Comparison of ENCODE assay signal across 19 cellular contexts in the genomic region with DNA sequence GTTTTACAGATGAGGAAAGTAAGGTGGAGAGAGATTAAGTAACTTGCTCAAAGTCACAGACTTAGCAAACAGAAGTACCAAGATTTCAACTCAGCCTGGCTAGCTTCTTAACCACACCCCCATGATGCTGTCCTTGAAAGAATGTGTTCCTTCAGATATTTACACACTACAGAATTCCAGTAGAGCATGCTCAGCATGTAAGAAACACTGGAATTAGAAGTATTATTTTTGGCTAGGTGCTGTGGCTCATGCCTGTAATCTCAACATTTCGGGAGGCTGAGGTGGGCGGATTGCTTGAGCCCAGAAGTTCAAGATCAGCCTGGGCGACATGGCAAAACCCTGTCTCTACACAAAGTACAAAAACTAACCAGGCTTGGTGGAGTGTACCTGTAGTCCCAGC.
A peak's percentile ranks its signal among the peaks of the same experiment; 100 is the strongest.
DNase-seq lines count a peak whose midpoint lies in the region; ATAC-seq, FAIRE-seq and TF ChIP-seq lines count a peak whose summit lies in the region.
"Had no signal": no experiment of that assay in that cellular context is flagged by ENCODE, and none has a peak within 500 bp of the region (broad histone marks: within the 10 kb centered on the region; RNA-seq: fewer than 3 reads in every experiment).

No MANE protein-coding gene starts in this region.

- no peaks in the 10 kb centered on the region for H3K27me3 Mint-ChIP-seq in astrocyte (ENCODE audit: low read depth, unreplicated experiment)
- H3K27me3 Mint-ChIP-seq: activated CD8-positive, alpha-beta T cell treated with anti-CD3 and anti-CD28 coated beads for 36 hours; CD4-positive, alpha-beta memory T cell; stimulated activated naive CD8-positive, alpha-beta T cell treated with anti-CD3 and anti-CD28 coated beads, Interleukin-15, Interleukin-2, amounts not matched to agents 100 ng/mL and 50 ng/mL, for 24 hours had no signal

- H3K9me2 ChIP-seq in GM23248 (ENCODE audit: insufficient read depth) (no peaks in the 10 kb centered on the region), MM.1S (replicated peaks; ENCODE audit: insufficient read depth, low read length) (no peaks in the 10 kb centered on the region)

- peaks cover 27% of the 10 kb centered on the region for H3K4me1 Mint-ChIP-seq in astrocyte (ENCODE audit: low read depth, unreplicated experiment)
- H3K4me1 Mint-ChIP-seq: CD4-positive, alpha-beta memory T cell had no signal

- intact Hi-C loops in upper lobe of right lung (cut with DNase I): no loop called here

- peak; percentile 72 for ATAC-seq in upper lobe of right lung
- ATAC-seq: activated CD8-positive, alpha-beta T cell treated with anti-CD3 and anti-CD28 coated beads for 36 hours; Panc1 had no signal

- no peak overlapping the region for H3K27ac ChIP-seq in GM23248
- no peak overlapping the region for H3K27ac ChIP-seq in astrocyte (ENCODE audit: low read depth, low read length)
- H3K27ac ChIP-seq in upper lobe of right lung: no peak overlapping the region
- H3K27ac ChIP-seq in MM.1S (ENCODE audit: low read length): no peak overlapping the region
- H3K27ac ChIP-seq: breast epithelium had no signal

- DNase-seq in GM23248 (peak; percentile 77), astrocyte (ENCODE audit: low read depth) (peak; percentile 92), fibroblast of villous mesenchyme (ENCODE audit: low read depth) (peak; percentile 34), upper lobe of right lung (no peak), MM.1S (no peak), NCI-H187 (lab: John Stamatoyannopoulos, UW) (no peak), anterior cingulate cortex (lab: John Stamatoyannopoulos, UW) (no peak)
- DNase-seq: activated CD8-positive, alpha-beta T cell treated with anti-CD3 and anti-CD28 coated beads for 36 hours; CD4-positive, alpha-beta memory T cell; endodermal cell; glutamatergic neuron; islet precursor cell; NCI-H2029 treated with DMSO at 0.1 percent for 48 hours; nucleus accumbens had no signal

- WGBS in GM23248 (ENCODE audit: low coverage in 1 of 2, low lambda C conversion rate in 2 of 2, missing lambda C conversion rate in 2 of 2), 2 experiments: 66 to 70% methylated on average over 3 of the region's 3 CpGs

- no peaks in the 10 kb centered on the region for H3K79me2 ChIP-seq in GM23248 (ENCODE audit: insufficient read depth)
- peaks cover 8% of the 10 kb centered on the region for H3K79me2 ChIP-seq in astrocyte (ENCODE audit: insufficient read depth, low read length)
- no peaks in the 10 kb centered on the region for H3K79me2 ChIP-seq in MM.1S (ENCODE audit: low read length)

- H3K9me3 Mint-ChIP-seq in astrocyte (ENCODE audit: unreplicated experiment): no peaks in the 10 kb centered on the region
- H3K9me3 Mint-ChIP-seq: endodermal cell; mesothelial cell of epicardium; stimulated activated naive CD8-positive, alpha-beta T cell treated with anti-CD3 and anti-CD28 coated beads, Interleukin-15, Interleukin-2, amounts not matched to agents 100 ng/mL and 50 ng/mL, for 24 hours had no signal

- H4K20me1 ChIP-seq in GM23248 (ENCODE audit: insufficient read depth) (no peaks in the 10 kb centered on the region), astrocyte (ENCODE audit: insufficient read depth, low read length) (no peaks in the 10 kb centered on the region), MM.1S (ENCODE audit: insufficient read depth, low read length) (no peaks in the 10 kb centered on the region)

- H3F3A ChIP-seq in GM23248 (ENCODE audit: insufficient read depth) (no peaks in the 10 kb centered on the region), MM.1S (ENCODE audit: insufficient read depth, low read length) (no peaks in the 10 kb centered on the region)

- no peak overlapping the region for H3K4me3 Mint-ChIP-seq in astrocyte (ENCODE audit: unreplicated experiment)
- H3K4me3 Mint-ChIP-seq: activated CD8-positive, alpha-beta T cell treated with anti-CD3 and anti-CD28 coated beads for 36 hours; CD4-positive, alpha-beta memory T cell; endodermal cell; mesothelial cell of epicardium; stimulated activated naive CD8-positive, alpha-beta T cell treated with anti-CD3 and anti-CD28 coated beads, Interleukin-15, Interleukin-2, amounts not matched to agents 100 ng/mL and 50 ng/mL, for 24 hours had no signal

- no peak overlapping the region for H3K4me3 ChIP-seq in GM23248
- no peak overlapping the region for H3K4me3 ChIP-seq in astrocyte (ENCODE audit: insufficient read depth, low read depth, low read length)
- no peak overlapping the region for H3K4me3 ChIP-seq in fibroblast of villous mesenchyme (ENCODE audit: low read depth, low read length)
- no peak overlapping the region for H3K4me3 ChIP-seq in upper lobe of right lung
- H3K4me3 ChIP-seq in MM.1S (ENCODE audit: low read length): no peak overlapping the region
- H3K4me3 ChIP-seq: breast epithelium, smooth muscle cell had no signal

- H3K4me1 ChIP-seq in GM23248 (ENCODE audit: insufficient read depth) (peaks cover 11% of the 10 kb centered on the region), astrocyte (ENCODE audit: insufficient read depth, low read length) (peaks cover 7% of the 10 kb centered on the region), upper lobe of right lung (no peaks in the 10 kb centered on the region), MM.1S (ENCODE audit: low read length) (no peaks in the 10 kb centered on the region)
- H3K4me1 ChIP-seq: breast epithelium had no signal

- no peak overlapping the region for H2AFZ ChIP-seq in GM23248
- no peak overlapping the region for H2AFZ ChIP-seq in astrocyte (ENCODE audit: low read depth, low read length)
- no peak overlapping the region for H2AFZ ChIP-seq in MM.1S (ENCODE audit: low read length)

- in situ Hi-C loops in GM23248 (cut with MboI): no loop called here

- FAIRE-seq in astrocyte (lab: Jason Lieb, UNC): peak; percentile 17

- H3K9me3 ChIP-seq in GM23248 (ENCODE audit: low read depth) (no peaks in the 10 kb centered on the region), astrocyte (ENCODE audit: insufficient read depth, low read depth, low read length) (no peaks in the 10 kb centered on the region), upper lobe of right lung (no peaks in the 10 kb centered on the region), MM.1S (replicated peaks; ENCODE audit: insufficient read depth, low read length) (no peaks in the 10 kb centered on the region)
- H3K9me3 ChIP-seq: breast epithelium had no signal

- no peaks in the 10 kb centered on the region for H3K36me3 ChIP-seq in GM23248 (ENCODE audit: low read depth)
- H3K36me3 ChIP-seq in astrocyte (ENCODE audit: insufficient read depth, low read length): no peaks in the 10 kb centered on the region
- H3K36me3 ChIP-seq in upper lobe of right lung: no peaks in the 10 kb centered on the region
- H3K36me3 ChIP-seq in MM.1S (replicated peaks; ENCODE audit: insufficient read depth, low read length): no peaks in the 10 kb centered on the region
- H3K36me3 ChIP-seq: breast epithelium had no signal

- H3K4me2 ChIP-seq in GM23248 (ENCODE audit: unreplicated experiment) (no peak overlapping the region), astrocyte (ENCODE audit: low read length) (peak overlapping the region; percentile 11), MM.1S (ENCODE audit: low read depth, low read length) (no peak overlapping the region)
- H3K4me2 ChIP-seq: smooth muscle cell had no signal

- H3K27ac Mint-ChIP-seq in astrocyte (ENCODE audit: unreplicated experiment): peak overlapping the region; percentile 26
- H3K27ac Mint-ChIP-seq: activated CD8-positive, alpha-beta T cell treated with anti-CD3 and anti-CD28 coated beads for 36 hours; CD4-positive, alpha-beta memory T cell; endodermal cell; mesothelial cell of epicardium; stimulated activated naive CD8-positive, alpha-beta T cell treated with anti-CD3 and anti-CD28 coated beads, Interleukin-15, Interleukin-2, amounts not matched to agents 100 ng/mL and 50 ng/mL, for 24 hours had no signal

- peaks cover 10% of the 10 kb centered on the region for H3K36me3 Mint-ChIP-seq in astrocyte (ENCODE audit: low read depth, unreplicated experiment)
- H3K36me3 Mint-ChIP-seq: CD4-positive, alpha-beta memory T cell had no signal

- H3K9ac ChIP-seq in GM23248 (no peak overlapping the region), astrocyte (ENCODE audit: low read length) (no peak overlapping the region), MM.1S (ENCODE audit: low read length) (no peak overlapping the region)

- H3K27me3 ChIP-seq in GM23248 (replicated peaks; ENCODE audit: insufficient read depth) (no peaks in the 10 kb centered on the region), astrocyte (ENCODE audit: insufficient read depth, low read length) (no peaks in the 10 kb centered on the region), upper lobe of right lung (no peaks in the 10 kb centered on the region), MM.1S (replicated peaks; ENCODE audit: insufficient read depth, low read length) (no peaks in the 10 kb centered on the region)
- H3K27me3 ChIP-seq: breast epithelium had no signal

- no peak for TF ChIP-seq CTCF in astrocyte (IDR thresholded peaks at IDR 0.05; ENCODE audit: insufficient read depth, low read depth, low read length)
- TF ChIP-seq CTCF in fibroblast of villous mesenchyme (IDR thresholded peaks at IDR 0.05; ENCODE audit: insufficient read depth, low read depth, low read length): no peak
- TF ChIP-seq CTCF in upper lobe of right lung (IDR thresholded peaks at IDR 0.05): no peak
- TF ChIP-seq CTCF in MM.1S (IDR thresholded peaks at IDR 0.05; ENCODE audit: low read length): no peak

Comparison
In these comparisons a context has a peak if more than half of its experiments do, and no peak if none do; other contexts are left out.
1. DNase-seq: peak in GM23248 (single experiment), astrocyte (single experiment) and fibroblast of villous mesenchyme (single experiment); none in upper lobe of right lung (single experiment), MM.1S (single experiment), NCI-H187 (0 of 2) and anterior cingulate cortex (0 of 58).